Comparison of ENCODE assay signal across 8 cellular contexts in genomic region chr6:52263709-52264320, GRCh38. TPM values are rescaled to one million over a fixed set of nuclear protein-coding genes. Genes with fewer than 3 reads are reported as not detected.
DNase-seq lines count a peak whose midpoint lies in the region; ATAC-seq, FAIRE-seq and TF ChIP-seq lines count a peak whose summit lies in the region.

No MANE protein-coding gene starts in this region.

- peak; percentile 3 for DNase-seq in NCI-H2107 treated with DMSO at 0.1 percent for 48 hours (lab: John Stamatoyannopoulos, UW; ENCODE audit: unreplicated experiment)
- DNase-seq in NCI-H2107 (lab: John Stamatoyannopoulos, UW), result no peak
- peak; percentile 6 for DNase-seq in NCI-H2029 (lab: John Stamatoyannopoulos, UW)
- peak; percentile 13 to 37 (median 22) for DNase-seq in activated CD4-positive, CD25-positive, alpha-beta regulatory T cell (lab: John Stamatoyannopoulos, UW)
- DNase-seq in caudate nucleus (lab: John Stamatoyannopoulos, UW), result peak in 45 of 61 donors; percentile 1 to 83 (median 23)
- DNase-seq in HepG2 (ENCODE audit: low spot score), result peak; percentile 64
- peak; percentile 42 to 58 (median 49) for DNase-seq in stimulated activated CD4-positive, alpha-beta T cell treated with anti-CD3 and anti-CD28 coated beads, TNF-alpha, amount 100 ng/mL, for 48 hours (ENCODE audit: low read depth in 3 of 3)

- peak; percentile 94 for TF ChIP-seq CTCF in HepG2 (CRISPR knock-in tag; IDR thresholded peaks at IDR 0.05)

- H4K20me1 ChIP-seq in HepG2 (ENCODE audit: insufficient read depth, low read length), result no peaks in the 10 kb centered on the region

- H3K27me3 ChIP-seq in HepG2 (ENCODE audit: control insufficient read depth in 1 of 2, insufficient read depth in 2 of 2, low read length in 2 of 2), result no peaks in the 10 kb centered on the region

- no peaks in the 10 kb centered on the region for H3K4me1 ChIP-seq in HepG2 (ENCODE audit: insufficient read depth, low read length)

- H3K27ac ChIP-seq in caudate nucleus (ENCODE audit: low read depth, low read length) (no peak overlapping the region), HepG2 (ENCODE audit: extremely low read length, insufficient read depth, low read length) (no peak overlapping the region)

- peak; percentile 84 for TF ChIP-seq RAD21 in HepG2 (CRISPR knock-in tag; IDR thresholded peaks at IDR 0.05)

- 39% methylated on average over 8 of the region's 8 CpGs for WGBS in HepG2 (ENCODE audit: low lambda C conversion rate)

- H2AFZ ChIP-seq in HepG2 (ENCODE audit: low read length), result no peak overlapping the region

- CTCF ChIA-PET in HepG2 (lab: Yijun Ruan, JAX; ENCODE audit: low intra/inter-chr PET ratio, low total read pairs), result interaction anchor here (0.7 to 3.1 kb wide), 6 partner anchors 23 to 176 kb away, joined by 3 to 52 read pairs (median 4); partner anchors contain the start of gene PKHD1

- H3K79me2 ChIP-seq in HepG2 (ENCODE audit: insufficient read depth, low read length), result no peaks in the 10 kb centered on the region

- no TSS peak for BruUV-seq in HepG2 (replicated peaks; lab: Mats Ljungman, UMichigan)

- peak; percentile 84 for FAIRE-seq in HepG2 (lab: Jason Lieb, UNC)

- no peak overlapping the region for H3K4me3 ChIP-seq in HepG2 (replicated peaks in 1 of 3; ENCODE audit: insufficient read depth in 1 of 3, low read depth in 2 of 3, low read length in 3 of 3)

- TF ChIP-seq POLR2A in HepG2 (IDR thresholded peaks at IDR 0.05; ENCODE audit: insufficient read depth in 1 of 2, low read depth in 2 of 2, low read length in 2 of 2), result no peak

- no peaks in the 10 kb centered on the region for H3K9me3 ChIP-seq in HepG2 (ENCODE audit: low read length)

- no peak overlapping the region for H3K4me2 ChIP-seq in HepG2 (ENCODE audit: low read depth, low read length)

- peaks cover 32 to 66% of the 10 kb centered on the region in 2 experiments for H3K36me3 ChIP-seq in HepG2 (replicated peaks in 1 of 2; ENCODE audit: control insufficient read depth in 1 of 2, insufficient read depth in 2 of 2, low read length in 2 of 2)

- H3K9ac ChIP-seq in HepG2 (ENCODE audit: insufficient read depth, low read depth, low read length), result no peak overlapping the region

- POLR2A ChIA-PET in HepG2 (lab: Yijun Ruan, JAX), result no interaction called here

- ATAC-seq in HG02571 (IDR thresholded peaks at IDR 0.05; ENCODE audit: unreplicated experiment) (peak; percentile 50), HepG2 (peak; percentile 71)

- intact Hi-C loops in HepG2 (cut with micrococcal nuclease; ENCODE audit: unreplicated experiment), result loop anchor here (1.0 to 10.0 kb wide), 4 partner anchors 30 to 179 kb away; partner anchors contain the start of gene PKHD1

- in situ Hi-C loops in HepG2 (cut with HindIII; ENCODE audit: extremely low pct_ligation_motif_present, low pct_unique_long_range_greater_than_20kb), result loop anchor here (5.0 kb wide), 1 partner anchor 102 kb away; no protein-coding TSS in a partner anchor

- TF ChIP-seq EP300 in HepG2 (IDR thresholded peaks at IDR 0.05; ENCODE audit: low read depth in 2 of 2, low read length in 2 of 2) (no peak), HepG2 (CRISPR knock-in tag; IDR thresholded peaks at IDR 0.05; ENCODE audit: borderline replicate concordance) (no peak)

TF ChIP-seq in HepG2, 621 proteins besides CTCF, POLR2A, EP300 and RAD21 (continues in another document):
- TF ChIP-seq MLLT10 (CRISPR knock-in tag; IDR thresholded peaks at IDR 0.05) (no peak), ZNF460 (CRISPR knock-in tag; IDR thresholded peaks at IDR 0.05; ENCODE audit: borderline replicate concordance) (no peak), ZNF703 (CRISPR knock-in tag; IDR thresholded peaks at IDR 0.05; ENCODE audit: borderline replicate concordance) (no peak), ZMYM4 (CRISPR knock-in tag; IDR thresholded peaks at IDR 0.05) (0 out of 2 replicates have a peak, but pooled peaks have one; percentile 20), TARDBP (CRISPR knock-in tag; IDR thresholded peaks at IDR 0.05) (peak; percentile 48; the same call in 1 of the 2 replicates), STAG1 (CRISPR knock-in tag; IDR thresholded peaks at IDR 0.05) (peak; percentile 90), KDM2A (CRISPR knock-in tag; IDR thresholded peaks at IDR 0.05; ENCODE audit: borderline replicate concordance, low read depth) (peak; percentile 48; the same call in 1 of the 2 replicates), THAP11 (CRISPR knock-in tag; IDR thresholded peaks at IDR 0.05) (0 out of 2 replicates have a peak, but pooled peaks have one; percentile 31), NR2F1 (CRISPR knock-in tag; IDR thresholded peaks at IDR 0.05) (peak in 1 of 2 experiments; percentile 48; a peak in 1 of 4 replicates), ATRX (CRISPR knock-in tag; IDR thresholded peaks at IDR 0.05; ENCODE audit: borderline replicate concordance) (no peak), ATF2 (CRISPR knock-in tag; IDR thresholded peaks at IDR 0.05) (no peak), POLR2G (IDR thresholded peaks at IDR 0.05; ENCODE audit: low read depth, low read length) (peak; percentile 28; the same call in 1 of the 2 replicates), SMC3 (IDR thresholded peaks at IDR 0.05; ENCODE audit: low read length) (peak; percentile 96), SOX6 (IDR thresholded peaks at IDR 0.05) (no peak), SOX6 (CRISPR knock-in tag; IDR thresholded peaks at IDR 0.05) (peak; percentile 15; the same call in 1 of the 2 replicates), GATAD1 (CRISPR knock-in tag; IDR thresholded peaks at IDR 0.05) (0 out of 2 replicates have a peak, but pooled peaks have one; percentile 27), MEF2D (CRISPR knock-in tag; IDR thresholded peaks at IDR 0.05) (0 out of 2 replicates have a peak, but pooled peaks have one; percentile 24), YEATS4 (CRISPR knock-in tag; IDR thresholded peaks at IDR 0.05; ENCODE audit: borderline replicate concordance) (no peak)

RNA-seq across cellular contexts. Expression of gene IL17F, which starts 19.5 kb away (rescaled TPM):
- not detected in 2 replicates for total RNA-seq in HepG2 (2016; rRNA removed; fragmentation: Illumina TruSeq; extraction: Trizol)
- total RNA-seq in HepG2 (2016; cell fraction: cytosol; rRNA removed; fragmentation: Illumina TruSeq; extraction: Trizol; ENCODE audit: low read depth), result not detected in 2 replicates
- not detected in 2 replicates for total RNA-seq in HepG2 (2016; cell fraction: insoluble cytoplasmic fraction; rRNA removed; fragmentation: Illumina TruSeq; extraction: Trizol)
- total RNA-seq in HepG2 (2016; cell fraction: membrane; rRNA removed; fragmentation: Illumina TruSeq; extraction: Trizol), result not detected in 2 replicates
- total RNA-seq in HepG2 (2016; cell fraction: nucleus; rRNA removed; fragmentation: Illumina TruSeq; extraction: Trizol), result not detected in 2 replicates
- not detected in 2 replicates for polyA plus RNA-seq in HepG2 (2011; rRNA removed)
- polyA plus RNA-seq in HepG2 (2011; cell fraction: cytosol; rRNA removed), result not detected in 2 replicates
- not detected in 2 replicates for polyA plus RNA-seq in HepG2 (2011; cell fraction: nucleus; rRNA removed)
- polyA plus RNA-seq in HepG2 (2012), result not detected in 2 replicates
- polyA plus RNA-seq in HepG2 (2016; cell fraction: cytosol; fragmentation: Illumina TruSeq; extraction: Trizol; ENCODE audit: low read depth), result not detected in 2 replicates
- polyA plus RNA-seq in HepG2 (2016; cell fraction: insoluble cytoplasmic fraction; fragmentation: Illumina TruSeq; extraction: Trizol; ENCODE audit: low read depth), result not detected in 2 replicates
- not detected in 2 replicates for polyA plus RNA-seq in HepG2 (2016; cell fraction: membrane; fragmentation: Illumina TruSeq; extraction: Trizol; ENCODE audit: low read depth)
- not detected in 2 replicates for polyA plus RNA-seq in HepG2 (2016; cell fraction: nucleus; fragmentation: Illumina TruSeq; extraction: Trizol; ENCODE audit: insufficient read depth, low read depth)
- not detected in 2 replicates for polyA minus RNA-seq in HepG2 (2011; rRNA and poly(A)+ RNA removed; ENCODE audit: low replicate concordance)
- polyA minus RNA-seq in HepG2 (2011; cell fraction: cytosol; rRNA and poly(A)+ RNA removed), result not detected in 2 replicates
- not detected in 2 replicates for polyA minus RNA-seq in HepG2 (2011; cell fraction: nucleus; rRNA and poly(A)+ RNA removed)

RNA-seq across cellular contexts. Expression of gene MCM3, which starts 20.7 kb away (rescaled TPM):
- total RNA-seq in HepG2 (2016; rRNA removed; fragmentation: Illumina TruSeq; extraction: Trizol), result 288 and 336 TPM in 2 replicates
- total RNA-seq in HepG2 (2016; cell fraction: cytosol; rRNA removed; fragmentation: Illumina TruSeq; extraction: Trizol; ENCODE audit: low read depth), result 27.6 and 36.1 TPM in 2 replicates
- total RNA-seq in HepG2 (2016; cell fraction: insoluble cytoplasmic fraction; rRNA removed; fragmentation: Illumina TruSeq; extraction: Trizol), result 287 and 310 TPM in 2 replicates
- total RNA-seq in HepG2 (2016; cell fraction: membrane; rRNA removed; fragmentation: Illumina TruSeq; extraction: Trizol), result 67.0 and 76.9 TPM in 2 replicates
- 222 and 236 TPM in 2 replicates for total RNA-seq in HepG2 (2016; cell fraction: nucleus; rRNA removed; fragmentation: Illumina TruSeq; extraction: Trizol)
- polyA plus RNA-seq in HepG2 (2011; rRNA removed), result 110 and 164 TPM in 2 replicates
- 97.2 and 124 TPM in 2 replicates for polyA plus RNA-seq in HepG2 (2011; cell fraction: cytosol; rRNA removed)
- polyA plus RNA-seq in HepG2 (2011; cell fraction: nucleus; rRNA removed), result 135 and 203 TPM in 2 replicates
- polyA plus RNA-seq in HepG2 (2012), result 70.9 and 88.3 TPM in 2 replicates
- polyA plus RNA-seq in HepG2 (2016; cell fraction: cytosol; fragmentation: Illumina TruSeq; extraction: Trizol; ENCODE audit: low read depth), result 14.8 and 17.4 TPM in 2 replicates
- polyA plus RNA-seq in HepG2 (2016; cell fraction: insoluble cytoplasmic fraction; fragmentation: Illumina TruSeq; extraction: Trizol; ENCODE audit: low read depth), result 255 and 266 TPM in 2 replicates
- polyA plus RNA-seq in HepG2 (2016; cell fraction: membrane; fragmentation: Illumina TruSeq; extraction: Trizol; ENCODE audit: low read depth), result 29.0 and 35.9 TPM in 2 replicates
- 238 and 239 TPM in 2 replicates for polyA plus RNA-seq in HepG2 (2016; cell fraction: nucleus; fragmentation: Illumina TruSeq; extraction: Trizol; ENCODE audit: insufficient read depth, low read depth)
- 258 and 404 TPM in 2 replicates for polyA minus RNA-seq in HepG2 (2011; rRNA and poly(A)+ RNA removed; ENCODE audit: low replicate concordance)
- 66.4 and 93.7 TPM in 2 replicates for polyA minus RNA-seq in HepG2 (2011; cell fraction: cytosol; rRNA and poly(A)+ RNA removed)
- polyA minus RNA-seq in HepG2 (2011; cell fraction: nucleus; rRNA and poly(A)+ RNA removed), result 123 and 171 TPM in 2 replicates
